19 cellular contexts compared by ENCODE assay signal in genomic region chr5:62633243-62633642, GRCh38.
"Had no signal": no experiment of that assay in that cellular context is flagged by ENCODE, and none has a peak within 500 bp of the region (broad histone marks: within the 10 kb centered on the region; RNA-seq: fewer than 3 reads in every experiment).

No MANE protein-coding gene starts in this region.

- H3K9ac ChIP-seq: SK-N-SH had no signal

- DNase-seq: Karpas-422, KG1, MG63, NCI-H1092, NCI-H1105 treated with DMSO at 0.1 percent for 48 hours, NCI-H1417 treated with DMSO at 0.1 percent for 48 hours, NCI-H146, NCI-H1694 treated with DMSO at 0.1 percent for 48 hours, NCI-H1930, NCI-H2081, NCI-H2107, NCI-H2227 treated with DMSO at 0.1 percent for 48 hours, NCI-H524, NCI-H526 treated with DMSO at 0.1 percent for 48 hours, NCI-H748 treated with DMSO at 0.1 percent for 48 hours, SHP77, SK-N-SH had no signal

- H3K9me3 ChIP-seq: MG63, SK-N-SH had no signal

- H3K27ac ChIP-seq: RWPE1 had no signal

- FAIRE-seq: RCC 7860 had no signal

- H3K4me3 ChIP-seq: MG63 had no signal

- H3K4me2 ChIP-seq: SK-N-SH had no signal

- H3K27me3 ChIP-seq: MG63 had no signal
